ENCODE assay signal across 8 cellular contexts in the genomic region with DNA sequence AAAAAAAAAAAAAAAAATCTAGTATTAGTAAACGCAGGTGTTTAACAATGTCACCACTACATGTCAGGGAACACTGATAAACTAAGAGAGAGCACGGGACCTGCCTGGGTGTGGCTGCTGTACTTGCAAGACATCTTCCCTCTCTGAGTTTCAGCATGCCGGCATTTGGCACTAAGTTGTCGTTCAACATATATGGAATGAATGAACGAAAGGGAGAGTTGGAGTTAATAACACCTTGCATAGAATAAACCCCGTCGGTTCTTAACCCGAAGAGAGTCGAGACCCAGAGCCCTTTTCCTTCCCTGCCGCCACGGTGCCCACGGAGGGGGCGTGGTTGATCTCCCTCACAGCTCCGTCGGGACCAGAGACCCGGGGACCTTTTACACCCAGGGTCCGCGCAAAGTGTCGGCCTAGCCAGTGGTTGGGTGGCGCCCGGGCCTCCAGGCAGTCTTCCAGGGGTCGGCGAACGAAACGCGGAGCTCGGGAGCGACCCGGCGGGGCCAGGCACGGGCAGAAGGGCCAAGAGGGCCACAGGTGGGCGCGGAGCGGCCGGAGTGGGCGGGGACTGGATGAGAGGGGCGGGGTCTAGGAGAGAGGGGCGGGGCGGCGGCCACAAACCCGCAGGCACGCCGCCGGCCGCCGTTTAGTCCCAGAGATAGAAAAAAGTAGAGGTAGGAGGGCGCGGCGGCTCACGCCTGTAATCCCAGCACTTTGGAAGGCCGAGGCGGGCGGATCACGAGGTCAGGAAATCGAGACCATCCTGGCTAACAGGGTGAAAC. TPM values are rescaled to one million over a fixed set of nuclear protein-coding genes. Genes with fewer than 3 reads are reported as not detected.
A peak's percentile ranks its signal among the peaks of the same experiment; 100 is the strongest.
DNase-seq lines count a peak whose midpoint lies in the region; ATAC-seq and TF ChIP-seq lines count a peak whose summit lies in the region.

No MANE protein-coding gene starts in this region.

- DNase-seq in NCI-H774 (lab: John Stamatoyannopoulos, UW): peak; percentile 35
- DNase-seq in activated CD8-positive, alpha-beta memory T cell treated with anti-CD3 and anti-CD28 coated beads, Interleukin-2, amount 10 ng/mL, durations not matched to agents 7 days and 5 days: peak; percentile 71
- peak; percentile 94 for DNase-seq in endodermal cell
- peak; percentile 14 for DNase-seq in midbrain (lab: John Stamatoyannopoulos, UW)
- DNase-seq in stimulated activated CD8-positive, alpha-beta memory T cell treated with anti-CD3 and anti-CD28 coated beads, Interleukin-15, amount 100 ng/mL, for 48 hours (ENCODE audit: low read depth in 2 of 2): peak; percentile 25 to 45
- DNase-seq in superior temporal gyrus (ENCODE audit: extremely low spot score): no peak

- peaks cover 7% of the 10 kb centered on the region for H3K36me3 ChIP-seq in endodermal cell (ENCODE audit: control insufficient read depth, insufficient read depth, low read length)

- peaks cover 22% of the 10 kb centered on the region for H3K4me1 Mint-ChIP-seq in activated CD8-positive, alpha-beta memory T cell treated with anti-CD3 and anti-CD28 coated beads, Interleukin-2, amount 10 ng/mL, durations not matched to agents 7 days and 5 days
- H3K4me1 Mint-ChIP-seq in endodermal cell: peaks cover 8% of the 10 kb centered on the region

- H3K9ac ChIP-seq in endodermal cell (ENCODE audit: extremely low read depth, low read length, poor library complexity, severe bottlenecking): no peak overlapping the region

- no peaks in the 10 kb centered on the region for H3K9me3 ChIP-seq in endodermal cell (ENCODE audit: control insufficient read depth, low read length)

- H3K9me3 Mint-ChIP-seq in activated CD8-positive, alpha-beta memory T cell treated with anti-CD3 and anti-CD28 coated beads, Interleukin-2, amount 10 ng/mL, durations not matched to agents 7 days and 5 days (ENCODE audit: low read depth): no peaks in the 10 kb centered on the region
- no peaks in the 10 kb centered on the region for H3K9me3 Mint-ChIP-seq in endodermal cell

- ATAC-seq in GM18511 (IDR thresholded peaks at IDR 0.05; ENCODE audit: unreplicated experiment): peak; percentile 69
- peak; percentile 59 for ATAC-seq in HG02970 (IDR thresholded peaks at IDR 0.05; ENCODE audit: low FRiP score, unreplicated experiment)
- ATAC-seq in activated CD8-positive, alpha-beta memory T cell treated with anti-CD3 and anti-CD28 coated beads, Interleukin-2, amount 10 ng/mL, durations not matched to agents 7 days and 5 days: peak; percentile 77

- H3K27me3 ChIP-seq in endodermal cell (ENCODE audit: control insufficient read depth, insufficient read depth, low read length, poor library complexity, severe bottlenecking): no peaks in the 10 kb centered on the region

- peak overlapping the region; percentile 92 for H3K4me3 Mint-ChIP-seq in activated CD8-positive, alpha-beta memory T cell treated with anti-CD3 and anti-CD28 coated beads, Interleukin-2, amount 10 ng/mL, durations not matched to agents 7 days and 5 days
- H3K4me3 Mint-ChIP-seq in endodermal cell: peak overlapping the region; percentile 94

- peak overlapping the region; percentile 95 for H3K27ac Mint-ChIP-seq in activated CD8-positive, alpha-beta memory T cell treated with anti-CD3 and anti-CD28 coated beads, Interleukin-2, amount 10 ng/mL, durations not matched to agents 7 days and 5 days
- H3K27ac Mint-ChIP-seq in endodermal cell: peak overlapping the region; percentile 97

- CTCF ChIA-PET in activated CD8-positive, alpha-beta memory T cell treated with anti-CD3 and anti-CD28 coated beads, Interleukin-2, amount 10 ng/mL, durations not matched to agents 7 days and 5 days (lab: Charles Lee): interaction anchor here (0.7 to 2.8 kb wide), 17 partner anchors 10 to 658 kb away, joined by 3 to 28 read pairs (median 5); a partner anchor contains a TSS

- peaks cover 3% of the 10 kb centered on the region for H3K27me3 Mint-ChIP-seq in activated CD8-positive, alpha-beta memory T cell treated with anti-CD3 and anti-CD28 coated beads, Interleukin-2, amount 10 ng/mL, durations not matched to agents 7 days and 5 days
- H3K27me3 Mint-ChIP-seq in endodermal cell (ENCODE audit: insufficient read depth): no peaks in the 10 kb centered on the region

- H3K4me3 ChIP-seq in endodermal cell (ENCODE audit: low read length): peak overlapping the region; percentile 100

- H3K36me3 Mint-ChIP-seq in activated CD8-positive, alpha-beta memory T cell treated with anti-CD3 and anti-CD28 coated beads, Interleukin-2, amount 10 ng/mL, durations not matched to agents 7 days and 5 days: peaks cover 9% of the 10 kb centered on the region
- H3K36me3 Mint-ChIP-seq in endodermal cell (ENCODE audit: low read depth): peaks cover 12% of the 10 kb centered on the region

- no peak for TF ChIP-seq CTCF in endodermal cell (conservative IDR thresholded peaks at IDR 0.05)

- H3K27ac ChIP-seq in endodermal cell (ENCODE audit: low read depth, low read length): peak overlapping the region; percentile 21

- WGBS in endodermal cell (ENCODE audit: insufficient coverage in 1 of 2, insufficient read length in 1 of 2), 2 experiments: 11 to 20% methylated on average over 24 to 54 of the region's 55 CpGs

- no peaks in the 10 kb centered on the region for H3K4me1 ChIP-seq in endodermal cell (ENCODE audit: control insufficient read depth, insufficient read depth, low read length)

RNA-seq across cellular contexts. Expression of a gene that starts 0.8 kb away (rescaled TPM):
- 10 to 100 TPM; 44.4 to 52.0 TPM for total RNA-seq in activated CD8-positive, alpha-beta memory T cell treated with anti-CD3 and anti-CD28 coated beads, Interleukin-2, amount 10 ng/mL, durations not matched to agents 7 days and 5 days
- total RNA-seq in endodermal cell: 10 to 100 TPM; 56.7 to 60.0 TPM
- 72.4 TPM for polyA plus RNA-seq in endodermal cell (2013, experiment 1 of 2)
- 76.0 TPM for polyA plus RNA-seq in endodermal cell (2013, experiment 2 of 2)

RNA-seq across cellular contexts. Expression of a gene that starts 25.1 kb away (rescaled TPM):
- total RNA-seq in activated CD8-positive, alpha-beta memory T cell treated with anti-CD3 and anti-CD28 coated beads, Interleukin-2, amount 10 ng/mL, durations not matched to agents 7 days and 5 days: 100 to 1,000 TPM; 110 to 144 TPM
- 100 to 1,000 TPM; 119 to 128 TPM for total RNA-seq in endodermal cell
- 93.0 TPM for polyA plus RNA-seq in endodermal cell (2013, experiment 1 of 2)
- polyA plus RNA-seq in endodermal cell (2013, experiment 2 of 2): 84.4 TPM
